Comparison of ENCODE assay signal across 10 cellular contexts in genomic region chr19:46471778-46472543, GRCh38. TPM values are rescaled to one million over a fixed set of nuclear protein-coding genes. Genes with fewer than 3 reads are reported as not detected.
DNase-seq lines count a peak whose midpoint lies in the region; ATAC-seq and TF ChIP-seq lines count a peak whose summit lies in the region.
"Had no signal": no experiment of that assay in that cellular context is flagged by ENCODE, and none has a peak within 500 bp of the region (broad histone marks: within the 10 kb centered on the region; RNA-seq: fewer than 3 reads in every experiment).

No MANE protein-coding gene starts in this region.

- no peaks in the 10 kb centered on the region for H3K9me3 ChIP-seq in mesenchymal stem cell (ENCODE audit: control insufficient read depth, low read length)
- no peaks in the 10 kb centered on the region for H3K9me3 ChIP-seq in thoracic aorta
- no peaks in the 10 kb centered on the region for H3K9me3 ChIP-seq in Peyer's patch

- H4K91ac ChIP-seq in mesenchymal stem cell (ENCODE audit: low read length) = no peak overlapping the region

- DNase-seq in NCI-H2227 treated with DMSO at 0.1 percent for 48 hours (lab: John Stamatoyannopoulos, UW) (peak; percentile 14), cerebellum (ENCODE audit: low spot score) (peak; percentile 33), mesenchymal stem cell (peak; percentile 4), thoracic aorta (ENCODE audit: low spot score) (no peak), glomerular visceral epithelial cell (ENCODE audit: extremely low spot score) (no peak), immature natural killer cell (no peak), Peyer's patch (no peak)
- no peak for DNase-seq in central memory CD4-positive, alpha-beta T cell
- DNase-seq: SHP77 treated with DMSO at 0.1 percent for 48 hours had no signal

- H3K4me3 ChIP-seq in mesenchymal stem cell (ENCODE audit: insufficient read depth in 1 of 2, low read depth in 1 of 2, low read length in 2 of 2) = peak overlapping the region; percentile 61 to 65
- H3K4me3 ChIP-seq in thoracic aorta = peak overlapping the region; percentile 63
- peak overlapping the region in 1 of 4 donors; percentile 32 for H3K4me3 ChIP-seq in Peyer's patch

- H2AFZ ChIP-seq in mesenchymal stem cell (ENCODE audit: low read depth, low read length) = peak overlapping the region; percentile 60

- no peak overlapping the region for H3K14ac ChIP-seq in mesenchymal stem cell (ENCODE audit: low read length in 2 of 2)

- peaks cover 0 to 24% of the 10 kb centered on the region in 2 experiments for H3K36me3 ChIP-seq in mesenchymal stem cell (ENCODE audit: control insufficient read depth in 1 of 2, insufficient read depth in 2 of 2, low read depth in 1 of 2, low read length in 2 of 2)
- no peaks in the 10 kb centered on the region for H3K36me3 ChIP-seq in thoracic aorta
- H3K36me3 ChIP-seq in Peyer's patch = no peaks in the 10 kb centered on the region

- no peaks in the 10 kb centered on the region for H3K36me3 Mint-ChIP-seq in immature natural killer cell

- no peak overlapping the region for H3K23ac ChIP-seq in mesenchymal stem cell (ENCODE audit: low read length in 2 of 2)

- no peak overlapping the region for H3K4me3 Mint-ChIP-seq in immature natural killer cell
- H3K4me3 Mint-ChIP-seq: activated T-helper 17 cell treated with anti-CD3 and anti-CD28 coated beads, Interleukin-2, amount 50 U/mL, for 72 hours had no signal

- H3K27me3 ChIP-seq in mesenchymal stem cell (ENCODE audit: control insufficient read depth in 1 of 2, insufficient read depth in 1 of 2, low read length in 2 of 2) = no peaks in the 10 kb centered on the region
- no peaks in the 10 kb centered on the region for H3K27me3 ChIP-seq in thoracic aorta (replicated peaks; ENCODE audit: insufficient read depth)
- H3K27me3 ChIP-seq in Peyer's patch = no peaks in the 10 kb centered on the region

- H3K18ac ChIP-seq in mesenchymal stem cell (ENCODE audit: low read depth in 1 of 2, low read length in 2 of 2) = peak overlapping the region; percentile 48 to 97

- TF ChIP-seq CTCF in thoracic aorta (IDR thresholded peaks at IDR 0.05) (no peak), Peyer's patch (IDR thresholded peaks at IDR 0.05) (no peak)

- peak overlapping the region in 1 of 2 experiments; percentile 15 for H3K4ac ChIP-seq in mesenchymal stem cell (ENCODE audit: low read depth in 1 of 2, low read length in 2 of 2)

- peaks cover 16 to 20% (median 19%) of the 10 kb centered on the region in 3 donors for H3K27me3 Mint-ChIP-seq in immature natural killer cell (ENCODE audit: low read depth in 3 of 3)

- no peak overlapping the region for H2BK12ac ChIP-seq in mesenchymal stem cell (ENCODE audit: low read length in 2 of 2)

- peak overlapping the region; percentile 21 for H2BK120ac ChIP-seq in mesenchymal stem cell (ENCODE audit: low read depth, low read length)

- H3K9ac ChIP-seq in mesenchymal stem cell (ENCODE audit: low read length) = peak overlapping the region; percentile 72

- H2BK5ac ChIP-seq in mesenchymal stem cell (ENCODE audit: low read depth, low read length, poor library complexity, severe bottlenecking) = no peak overlapping the region

- H4K8ac ChIP-seq in mesenchymal stem cell (ENCODE audit: low read length) = peak overlapping the region; percentile 94

- peaks cover 19% of the 10 kb centered on the region for H3K79me1 ChIP-seq in mesenchymal stem cell (replicated peaks; ENCODE audit: low read length, poor library complexity, severe bottlenecking)

- H3K4me2 ChIP-seq in mesenchymal stem cell (ENCODE audit: low read length, poor library complexity, severe bottlenecking) = peak overlapping the region; percentile 95

- H3K27ac ChIP-seq in mesenchymal stem cell (ENCODE audit: low read length, poor library complexity, severe bottlenecking) (no peak overlapping the region), thoracic aorta (peak overlapping the region; percentile 85 to 88), Peyer's patch (peak overlapping the region in 1 of 4 donors; percentile 26)

- 46% methylated on average over 15 of the region's 15 CpGs for WGBS in mesenchymal stem cell

- no peak for TF ChIP-seq POLR2A in Peyer's patch (IDR thresholded peaks at IDR 0.05)

- ATAC-seq in thoracic aorta (ENCODE audit: insufficient number of reproducible peaks, low FRiP score, low read depth) = no peak
- ATAC-seq: activated T-helper 17 cell treated with anti-CD3 and anti-CD28 coated beads, Interleukin-2, amount 50 U/mL, for 72 hours had no signal

- H3K27ac Mint-ChIP-seq in immature natural killer cell = no peak overlapping the region
- H3K27ac Mint-ChIP-seq: activated T-helper 17 cell treated with anti-CD3 and anti-CD28 coated beads, Interleukin-2, amount 50 U/mL, for 72 hours had no signal

- H3K4me1 ChIP-seq in mesenchymal stem cell (ENCODE audit: control insufficient read depth, insufficient read depth, low read depth, low read length) (peaks cover 21% of the 10 kb centered on the region), thoracic aorta (ENCODE audit: control insufficient read depth in 1 of 2, low read depth in 2 of 2) (peaks cover 33 to 79% of the 10 kb centered on the region in 2 donors), Peyer's patch (peaks cover 0 to 4% (median 0%) of the 10 kb centered on the region in 4 donors)

- no peaks in the 10 kb centered on the region for H3K9me3 Mint-ChIP-seq in immature natural killer cell
- H3K9me3 Mint-ChIP-seq: activated T-helper 17 cell treated with anti-CD3 and anti-CD28 coated beads, Interleukin-2, amount 50 U/mL, for 72 hours had no signal

- H3K4me1 Mint-ChIP-seq in immature natural killer cell = no peaks in the 10 kb centered on the region

- H2AK5ac ChIP-seq in mesenchymal stem cell (ENCODE audit: low read length, severe bottlenecking) = no peak overlapping the region

- peak overlapping the region; percentile 87 for H2BK15ac ChIP-seq in mesenchymal stem cell (ENCODE audit: low read depth, poor library complexity, severe bottlenecking)

RNA-seq across cellular contexts. Expression of gene PNMA8A, which starts 0.6 kb away (rescaled TPM):
- total RNA-seq in cerebellum (41.1 TPM), thoracic aorta (10 to 100 TPM in 1 of 2 donors, 1 to 10 TPM in 1; 5.1 to 14.6 TPM), Peyer's patch (under 1 TPM in 1 of 4 donors, not detected in 3; 0.28 TPM)
- 13.7 TPM for polyA plus RNA-seq in mesenchymal stem cell (2013, experiment 1 of 2)
- polyA plus RNA-seq in mesenchymal stem cell (2013, experiment 2 of 2) = 14.5 TPM
- not detected for polyA plus RNA-seq in immature natural killer cell
- total RNA-seq: activated T-helper 17 cell treated with anti-CD3 and anti-CD28 coated beads, Interleukin-2, amount 50 U/mL, for 72 hours had no signal

RNA-seq across cellular contexts. Expression of gene PNMA8B, which starts 23.7 kb away (rescaled TPM):
- total RNA-seq in cerebellum (6.2 TPM), thoracic aorta (1 to 10 TPM; 4.4 to 4.9 TPM), Peyer's patch (1 to 10 TPM in 1 of 4 donors, under 1 TPM in 2, not detected in 1; 0.38 to 1.7 (median 0.67) TPM)
- polyA plus RNA-seq in mesenchymal stem cell (2013, experiment 1 of 2) = 0.86 TPM
- polyA plus RNA-seq in mesenchymal stem cell (2013, experiment 2 of 2) = 0.88 TPM
- not detected for polyA plus RNA-seq in immature natural killer cell

RNA-seq across cellular contexts. Expression of gene PNMA8C, which starts 43.2 kb away (rescaled TPM):
- total RNA-seq in cerebellum = 8.9 TPM
- polyA plus RNA-seq in mesenchymal stem cell (2013, experiment 1 of 2) = 0.03 TPM
- polyA plus RNA-seq in mesenchymal stem cell (2013, experiment 2 of 2) = 0.03 TPM
- total RNA-seq in thoracic aorta = 1 to 10 TPM; 1.2 to 5.2 TPM
- under 1 TPM in 1 of 3 donors, not detected in 2; 0.04 TPM for polyA plus RNA-seq in immature natural killer cell
- total RNA-seq in Peyer's patch = not detected
- total RNA-seq: activated T-helper 17 cell treated with anti-CD3 and anti-CD28 coated beads, Interleukin-2, amount 50 U/mL, for 72 hours had no signal

RNA-seq across cellular contexts. Expression of gene CCDC8, which starts 58.6 kb away (rescaled TPM):
- total RNA-seq in cerebellum (7.7 TPM), thoracic aorta (10 to 100 TPM; 22.6 to 23.0 TPM), Peyer's patch (1 to 10 TPM in 1 of 4 donors, under 1 TPM in 3; 0.70 to 2.5 (median 0.90) TPM)
- 17.9 TPM for polyA plus RNA-seq in mesenchymal stem cell (2013, experiment 1 of 2)
- polyA plus RNA-seq in mesenchymal stem cell (2013, experiment 2 of 2) = 17.9 TPM
- not detected for polyA plus RNA-seq in immature natural killer cell
- total RNA-seq: activated T-helper 17 cell treated with anti-CD3 and anti-CD28 coated beads, Interleukin-2, amount 50 U/mL, for 72 hours had no signal

Comparison
In these comparisons a context has a peak if more than half of its experiments do, and no peak if none do; other contexts are left out.
1. DNase-seq: peak in NCI-H2227 treated with DMSO at 0.1 percent for 48 hours (single experiment), cerebellum (single experiment) and mesenchymal stem cell (single experiment); none in thoracic aorta (single experiment), glomerular visceral epithelial cell (single experiment), central memory CD4-positive, alpha-beta T cell (single experiment), immature natural killer cell (0 of 3) and Peyer's patch (0 of 3).